14 cellular contexts compared by ENCODE assay signal in the genomic region with DNA sequence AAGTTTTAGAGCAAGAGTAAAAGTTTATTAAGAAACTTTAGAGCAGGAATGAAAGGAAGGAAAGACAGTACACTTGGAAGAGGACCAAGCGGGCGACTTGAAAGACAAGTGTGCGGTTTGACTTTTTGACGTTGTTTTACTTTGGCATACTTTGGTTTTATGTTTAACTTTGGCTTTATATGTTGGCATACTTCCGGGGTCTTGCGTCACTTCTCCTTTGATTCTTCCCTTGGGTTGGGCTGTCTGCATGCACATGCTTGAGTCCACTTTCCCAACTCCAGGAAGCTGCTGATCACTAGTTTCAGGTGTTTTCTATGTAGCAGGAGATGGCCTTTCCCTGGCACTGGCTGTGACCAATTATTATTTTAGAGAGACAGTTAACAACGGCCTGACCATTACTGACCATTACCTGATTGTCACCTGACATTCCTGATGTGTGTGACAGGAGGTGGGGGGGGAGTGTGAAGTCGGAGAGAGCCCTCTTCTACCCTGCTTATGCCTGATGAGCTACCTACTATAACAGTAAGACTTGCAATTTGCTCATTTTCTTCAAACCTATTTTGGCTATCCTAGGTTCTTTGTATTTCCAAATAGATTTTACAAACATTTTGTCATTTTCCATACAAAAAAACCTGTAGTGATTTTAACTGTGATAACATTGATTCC. TPM values are rescaled to one million over a fixed set of nuclear protein-coding genes. Genes with fewer than 3 reads are reported as not detected.
DNase-seq lines count a peak whose midpoint lies in the region; ATAC-seq and TF ChIP-seq lines count a peak whose summit lies in the region.
"Had no signal": no experiment of that assay in that cellular context is flagged by ENCODE, and none has a peak within 500 bp of the region (broad histone marks: within the 10 kb centered on the region; RNA-seq: fewer than 3 reads in every experiment).

No MANE protein-coding gene starts in this region.

- H3K27ac ChIP-seq in prostate gland: peak overlapping the region; percentile 54 to 61
- H3K27ac ChIP-seq in coronary artery: no peak overlapping the region

- H3K27me3 ChIP-seq in prostate gland (replicated peaks; ENCODE audit: insufficient read depth): no peaks in the 10 kb centered on the region

- H3K4me1 ChIP-seq in prostate gland (replicated peaks): no peaks in the 10 kb centered on the region

- intact Hi-C loops in prostate gland (cut with DNase I): no loop called here

- H3K9me3 ChIP-seq in prostate gland: no peaks in the 10 kb centered on the region

- no peaks in the 10 kb centered on the region for H3K36me3 ChIP-seq in prostate gland

- no peak for TF ChIP-seq POLR2A in prostate gland (IDR thresholded peaks at IDR 0.05)

- 37% methylated on average over 8 of the region's 8 CpGs for WGBS in prostate gland

- no peak overlapping the region for H3K4me3 ChIP-seq in fibroblast of villous mesenchyme (ENCODE audit: low read depth, low read length)
- H3K4me3 ChIP-seq in prostate gland: no peak overlapping the region
- H3K4me3 ChIP-seq in coronary artery: no peak overlapping the region

- TF ChIP-seq CTCF in fibroblast of villous mesenchyme (IDR thresholded peaks at IDR 0.05; ENCODE audit: insufficient read depth, low read depth, low read length) (no peak), prostate gland (IDR thresholded peaks at IDR 0.05) (no peak), coronary artery (IDR thresholded peaks at IDR 0.05) (no peak)

- DNase-seq in HK-2 (ENCODE audit: unreplicated experiment) (peak; percentile 64), SW480 (ENCODE audit: low spot score) (peak; percentile 17), fibroblast of villous mesenchyme (ENCODE audit: low read depth) (peak; percentile 80), prostate gland (ENCODE audit: low spot score) (peak; percentile 94), coronary artery (ENCODE audit: low spot score) (no peak)
- DNase-seq: amniotic stem cell; NCI-H1092; NCI-H82; stimulated activated naive CD8-positive, alpha-beta T cell treated with anti-CD3 and anti-CD28 coated beads, Interleukin-15, Interleukin-2, amounts not matched to agents 100 U/mL and 50 U/mL, for 24 hours had no signal

- ATAC-seq in HG03342 (IDR thresholded peaks at IDR 0.05; ENCODE audit: unreplicated experiment): no peak
- no peak for ATAC-seq in GM18502 (IDR thresholded peaks at IDR 0.05; ENCODE audit: poor library complexity, unreplicated experiment)
- ATAC-seq in GM21786 (IDR thresholded peaks at IDR 0.05; ENCODE audit: unreplicated experiment): no peak
- ATAC-seq: stimulated activated naive CD8-positive, alpha-beta T cell treated with anti-CD3 and anti-CD28 coated beads, Interleukin-15, Interleukin-2, amounts not matched to agents 100 U/mL and 50 U/mL, for 24 hours had no signal

RNA-seq across cellular contexts. Expression of a gene that starts 45.5 kb away (rescaled TPM):
- total RNA-seq in fibroblast of villous mesenchyme: not detected in 2 replicates
- 1 to 10 TPM in 1 of 2 donors, under 1 TPM in 1; 0.32 to 2.4 TPM for total RNA-seq in prostate gland
- total RNA-seq: mesothelial cell of epicardium, osteoblast had no signal

Comparison
In these comparisons a context has a peak if more than half of its experiments do, and no peak if none do; other contexts are left out.
1. H3K27ac ChIP-seq: peak in prostate gland (2 of 2); none in coronary artery (0 of 2).